In the genomic region with DNA sequence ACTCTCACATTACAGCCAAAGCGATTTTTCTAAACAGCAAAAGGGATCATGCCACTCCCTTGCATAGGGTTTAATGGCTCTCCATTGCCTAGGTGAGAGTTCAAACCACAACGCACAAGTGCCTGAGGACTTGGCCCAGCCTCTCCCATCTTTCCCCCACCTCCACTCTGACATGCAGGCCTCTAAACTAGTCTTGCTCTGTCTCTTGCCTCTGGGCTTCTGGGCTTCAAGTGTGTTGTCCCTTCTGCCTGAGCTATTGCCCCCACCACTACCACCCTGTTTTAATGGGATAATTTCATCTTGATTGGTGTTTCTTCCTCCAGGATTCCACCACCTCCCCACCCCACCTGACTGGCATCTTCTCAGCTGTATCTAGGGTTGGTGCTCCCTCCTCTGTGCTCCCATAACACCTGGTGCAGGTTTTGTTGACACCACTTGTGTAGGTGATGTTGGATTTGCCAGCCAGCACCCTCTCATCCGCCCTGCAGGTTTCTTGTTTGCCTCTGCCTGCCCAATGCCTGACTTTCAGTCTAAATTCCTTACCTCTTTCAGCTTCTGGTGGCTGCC, we compare ENCODE assay signal across 1 cellular context.
A peak's percentile ranks its signal among the peaks of the same experiment; 100 is the strongest.
TF ChIP-seq lines count a peak whose summit lies in the region.

No MANE protein-coding gene starts in this region.

TF ChIP-seq in HepG2, 621 proteins besides CTCF, POLR2A, EP300 and RAD21:
- 0 out of 2 replicates have a peak, but pooled peaks have one; percentile 21 for TF ChIP-seq ZNF263 (CRISPR knock-in tag; IDR thresholded peaks at IDR 0.05)
- no peak for TF ChIP-seq BCL6 (CRISPR knock-in tag; IDR thresholded peaks at IDR 0.05)
